ENCODE assay signal across 13 cellular contexts in genomic region chr6:25012657-25013056, GRCh38.
DNase-seq lines count a peak whose midpoint lies in the region; ATAC-seq and TF ChIP-seq lines count a peak whose summit lies in the region.
"Had no signal": no experiment of that assay in that cellular context is flagged by ENCODE, and none has a peak within 500 bp of the region (broad histone marks: within the 10 kb centered on the region; RNA-seq: fewer than 3 reads in every experiment).

No MANE protein-coding gene starts in this region.

- TF ChIP-seq POLR2A in Peyer's patch (IDR thresholded peaks at IDR 0.05), result no peak

- H3K4me3 ChIP-seq in AG09309 (ENCODE audit: control insufficient read depth, low read depth, low read length) (no peak overlapping the region), fibroblast of villous mesenchyme (ENCODE audit: low read depth, low read length) (no peak overlapping the region), Peyer's patch (no peak overlapping the region)

- TF ChIP-seq CTCF in AG09309 (IDR thresholded peaks at IDR 0.05; ENCODE audit: control insufficient read depth, insufficient read depth, low read depth, low read length, missing control alignments), result no peak
- TF ChIP-seq CTCF in fibroblast of villous mesenchyme (IDR thresholded peaks at IDR 0.05; ENCODE audit: insufficient read depth, low read depth, low read length), result no peak
- TF ChIP-seq CTCF in Peyer's patch (IDR thresholded peaks at IDR 0.05), result no peak

- H3K27me3 ChIP-seq in Peyer's patch, result no peaks in the 10 kb centered on the region

- ATAC-seq in SK-N-SH treated with all-trans-retinoic acid at 6 μM for 48 hours, result peak; percentile 28; the same call in 2 of the 3 replicates
- ATAC-seq: left ventricle myocardium superior had no signal

- H3K9me3 ChIP-seq in Peyer's patch, result no peaks in the 10 kb centered on the region

- H3K36me3 ChIP-seq in Peyer's patch, result no peaks in the 10 kb centered on the region

- peaks cover 0 to 8% (median 3%) of the 10 kb centered on the region in 4 donors for H3K4me1 ChIP-seq in Peyer's patch

- H3K27ac ChIP-seq in Peyer's patch, result no peak overlapping the region

- DNase-seq in AG09309 (ENCODE audit: low read depth) (peak; percentile 53), HS-5 (ENCODE audit: low read depth) (peak; percentile 78), fibroblast of villous mesenchyme (ENCODE audit: low read depth) (peak; percentile 92), NCI-H2196 (lab: John Stamatoyannopoulos, UW; ENCODE audit: unreplicated experiment) (no peak), Peyer's patch (no peak), SHP77 (lab: John Stamatoyannopoulos, UW) (no peak)
- no peak for DNase-seq in activated CD8-positive, alpha-beta memory T cell treated with anti-CD3 and anti-CD28 coated beads, Interleukin-2, amount 50 U/mL, for 4 hours
- DNase-seq: activated T-cell treated with anti-CD3 and anti-CD28 coated beads, Interleukin-2, amount 50 U/mL, for 48 hours; head of caudate nucleus; left ventricle myocardium superior; occipital lobe; stimulated activated CD4-positive, alpha-beta T cell treated with anti-CD3 and anti-CD28 coated beads, Interleukin-2, amount 100 ng/mL, for 24 hours had no signal

TF ChIP-seq in SK-N-SH treated with all-trans-retinoic acid at 6 μM for 48 hours, 23 proteins besides CTCF, POLR2A, EP300 and RAD21:
- TF ChIP-seq PPARA (CRISPR knock-in tag; IDR thresholded peaks at IDR 0.05; ENCODE audit: borderline replicate concordance) (no peak), ISL1 (CRISPR knock-in tag; IDR thresholded peaks at IDR 0.05) (peak; percentile 46), ZC3H10 (CRISPR knock-in tag; IDR thresholded peaks at IDR 0.05) (no peak), TSHZ2 (CRISPR knock-in tag; IDR thresholded peaks at IDR 0.05) (no peak)

Comparison
In these comparisons a context has a peak if more than half of its experiments do, and no peak if none do; other contexts are left out.
1. DNase-seq: peak in AG09309 (single experiment), HS-5 (single experiment) and fibroblast of villous mesenchyme (single experiment); none in activated CD8-positive, alpha-beta memory T cell treated with anti-CD3 and anti-CD28 coated beads, Interleukin-2, amount 50 U/mL, for 4 hours (single experiment), NCI-H2196 (single experiment), Peyer's patch (0 of 3) and SHP77 (0 of 2).